ENCODE assay signal across 8 cellular contexts in the genomic region with DNA sequence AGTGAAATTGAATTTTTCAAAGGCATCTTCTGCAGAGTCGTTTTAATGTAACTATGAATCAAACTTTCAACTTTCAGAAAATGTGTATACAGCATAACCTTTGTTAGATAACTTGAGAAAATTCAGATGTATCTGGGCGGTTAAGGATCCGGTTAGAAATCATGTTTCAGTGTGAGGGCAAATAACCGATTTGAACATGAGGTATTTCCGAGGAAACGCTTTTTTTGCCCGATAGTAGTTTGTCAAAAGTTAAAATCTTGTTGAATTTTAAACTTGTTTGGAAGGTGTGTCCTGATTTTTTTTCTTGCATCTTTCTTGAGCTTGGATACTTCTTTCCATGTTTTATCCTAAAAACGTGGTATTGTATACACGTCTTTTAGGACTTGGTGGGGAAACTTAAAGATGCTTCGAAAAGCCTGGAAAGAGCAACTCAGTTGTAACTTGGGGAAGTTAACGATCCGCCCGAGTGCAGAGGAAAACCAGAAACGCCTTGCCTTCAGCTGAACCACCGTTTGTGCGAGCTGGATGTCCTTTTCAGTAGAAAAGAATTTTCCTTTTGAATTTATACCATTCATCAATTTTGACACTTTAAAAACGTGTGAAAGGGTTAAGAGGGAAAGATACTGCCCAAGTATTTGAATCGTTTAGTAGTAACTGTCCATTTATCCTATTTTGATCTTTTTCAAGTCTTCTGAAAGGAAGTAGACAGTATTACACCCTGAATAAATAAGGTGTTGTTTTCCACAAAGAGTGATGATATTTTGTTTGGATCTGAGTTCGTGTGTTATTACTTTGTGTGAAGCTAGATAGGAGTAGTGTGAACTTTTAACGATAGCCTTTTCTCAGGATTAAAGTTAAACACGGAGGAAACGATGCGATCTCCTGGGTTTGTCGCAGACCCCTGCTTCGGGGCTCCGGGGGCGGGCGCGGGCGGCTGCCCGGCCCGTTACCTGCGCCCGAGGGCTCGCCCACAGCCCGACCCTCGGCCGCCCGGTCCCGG. TPM values are rescaled to one million over a fixed set of nuclear protein-coding genes. Genes with fewer than 3 reads are reported as not detected.
DNase-seq lines count a peak whose midpoint lies in the region; ATAC-seq, FAIRE-seq and TF ChIP-seq lines count a peak whose summit lies in the region.

No MANE protein-coding gene starts in this region.

- H3K4me3 Mint-ChIP-seq in activated naive CD8-positive, alpha-beta T cell treated with anti-CD3 and anti-CD28 coated beads, Interleukin-2, amount 10 ng/mL, durations not matched to agents 7 days and 5 days, result peak overlapping the region; percentile 88

- BruUV-seq in HepG2 (replicated peaks; lab: Mats Ljungman, UMichigan), result no TSS peak

- H3K9me3 Mint-ChIP-seq in activated naive CD8-positive, alpha-beta T cell treated with anti-CD3 and anti-CD28 coated beads, Interleukin-2, amount 10 ng/mL, durations not matched to agents 7 days and 5 days, result no peaks in the 10 kb centered on the region

- peaks cover 38% of the 10 kb centered on the region for H3K79me2 ChIP-seq in HepG2 (ENCODE audit: insufficient read depth, low read length)

- H3K27ac Mint-ChIP-seq in activated naive CD8-positive, alpha-beta T cell treated with anti-CD3 and anti-CD28 coated beads, Interleukin-2, amount 10 ng/mL, durations not matched to agents 7 days and 5 days, result peak overlapping the region; percentile 87

- H3K27me3 Mint-ChIP-seq in activated naive CD8-positive, alpha-beta T cell treated with anti-CD3 and anti-CD28 coated beads, Interleukin-2, amount 10 ng/mL, durations not matched to agents 7 days and 5 days, result peaks cover 51% of the 10 kb centered on the region

- H3K9me3 ChIP-seq in HepG2 (ENCODE audit: low read length), result no peaks in the 10 kb centered on the region
- no peaks in the 10 kb centered on the region for H3K9me3 ChIP-seq in thoracic aorta

- H3K27me3 ChIP-seq in HepG2 (ENCODE audit: control insufficient read depth in 1 of 2, insufficient read depth in 2 of 2, low read length in 2 of 2), result peaks cover 0 to 17% of the 10 kb centered on the region in 2 experiments; a peak in 3 of 5 replicates
- H3K27me3 ChIP-seq in thoracic aorta (replicated peaks; ENCODE audit: insufficient read depth), result no peaks in the 10 kb centered on the region

- CTCF ChIA-PET in AG04449 (lab: Yijun Ruan, JAX) (interaction anchor here (1.5 kb wide), 1 partner anchor 668 kb away, joined by 5 read pairs; no protein-coding TSS in a partner anchor), HepG2 (lab: Yijun Ruan, JAX; ENCODE audit: low intra/inter-chr PET ratio, low total read pairs) (no interaction called here)

- no peak for TF ChIP-seq POLR2A in HepG2 (IDR thresholded peaks at IDR 0.05; ENCODE audit: insufficient read depth in 1 of 2, low read depth in 2 of 2, low read length in 2 of 2)

- peaks cover 45% of the 10 kb centered on the region for H3K4me1 Mint-ChIP-seq in activated naive CD8-positive, alpha-beta T cell treated with anti-CD3 and anti-CD28 coated beads, Interleukin-2, amount 10 ng/mL, durations not matched to agents 7 days and 5 days

- TF ChIP-seq RAD21 in HepG2 (CRISPR knock-in tag; IDR thresholded peaks at IDR 0.05), result no peak

- TF ChIP-seq CTCF in AG04449 (IDR thresholded peaks at IDR 0.05; ENCODE audit: insufficient read depth, low read length, missing control alignments) (no peak), HepG2 (CRISPR knock-in tag; IDR thresholded peaks at IDR 0.05) (no peak), thoracic aorta (IDR thresholded peaks at IDR 0.05) (no peak), GM13976 (IDR thresholded peaks at IDR 0.05; ENCODE audit: borderline replicate concordance, control extremely low read depth, extremely low read depth, insufficient read depth, missing control alignments) (no peak)

- POLR2A ChIA-PET in AG04449 (lab: Yijun Ruan, JAX), result interaction anchor here (1.8 kb wide), 1 partner anchor 117 kb away, joined by 4 read pairs; no protein-coding TSS in a partner anchor
- POLR2A ChIA-PET in activated naive CD8-positive, alpha-beta T cell treated with anti-CD3 and anti-CD28 coated beads, Interleukin-2, amount 10 ng/mL, durations not matched to agents 7 days and 5 days (lab: Charles Lee), result interaction anchor here (1.0 kb wide), 1 partner anchor 21 kb away, joined by 3 read pairs; no protein-coding TSS in a partner anchor
- POLR2A ChIA-PET in HepG2 (lab: Yijun Ruan, JAX), result interaction anchor here (1.2 kb wide), 1 partner anchor 20 kb away, joined by 5 read pairs; no protein-coding TSS in a partner anchor

- H3K4me2 ChIP-seq in HepG2 (ENCODE audit: low read depth, low read length), result peak overlapping the region; percentile 89

- no peak for FAIRE-seq in HepG2 (lab: Jason Lieb, UNC)

- H3K4me1 ChIP-seq in HepG2 (ENCODE audit: insufficient read depth, low read length) (peaks cover 62% of the 10 kb centered on the region), thoracic aorta (ENCODE audit: control insufficient read depth in 1 of 2, low read depth in 2 of 2) (peaks cover 26 to 58% of the 10 kb centered on the region in 2 donors)

- peaks cover 8% of the 10 kb centered on the region for H3K36me3 Mint-ChIP-seq in activated naive CD8-positive, alpha-beta T cell treated with anti-CD3 and anti-CD28 coated beads, Interleukin-2, amount 10 ng/mL, durations not matched to agents 7 days and 5 days

- H3K4me3 ChIP-seq in AG04449 (ENCODE audit: low read depth, low read length) (peak overlapping the region; percentile 66), HepG2 (replicated peaks in 1 of 3; ENCODE audit: insufficient read depth in 1 of 3, low read depth in 2 of 3, low read length in 3 of 3) (peak overlapping the region; percentile 53 to 75 (median 73)), thoracic aorta (peak overlapping the region; percentile 65)

- ATAC-seq in activated naive CD8-positive, alpha-beta T cell treated with anti-CD3 and anti-CD28 coated beads, Interleukin-2, amount 10 ng/mL, durations not matched to agents 7 days and 5 days (ENCODE audit: low read depth), result no peak
- ATAC-seq in HepG2 (no peak), thoracic aorta (ENCODE audit: insufficient number of reproducible peaks, low FRiP score, low read depth) (no peak), HG02588 (IDR thresholded peaks at IDR 0.05; ENCODE audit: unreplicated experiment) (no peak)

- DNase-seq in AG04449 (ENCODE audit: low read depth, low spot score), result no peak
- peak; percentile 15 for DNase-seq in HCEC 1CT
- no peak for DNase-seq in activated naive CD8-positive, alpha-beta T cell treated with anti-CD3 and anti-CD28 coated beads, Interleukin-2, amount 10 ng/mL, durations not matched to agents 7 days and 5 days
- no peak for DNase-seq in HepG2 (ENCODE audit: low spot score)
- no peak for DNase-seq in thoracic aorta (ENCODE audit: low spot score)
- DNase-seq in stimulated activated naive CD4-positive, alpha-beta T cell treated with Interleukin-2 at 50 U/mL for 16 hours (lab: John Stamatoyannopoulos, UW), result no peak
- no peak for DNase-seq in GM13976 (ENCODE audit: low spot score)

- H3K36me3 ChIP-seq in HepG2 (replicated peaks in 1 of 2; ENCODE audit: control insufficient read depth in 1 of 2, insufficient read depth in 2 of 2, low read length in 2 of 2), result no peaks in the 10 kb centered on the region
- H3K36me3 ChIP-seq in thoracic aorta, result no peaks in the 10 kb centered on the region

- H4K20me1 ChIP-seq in HepG2 (ENCODE audit: insufficient read depth, low read length), result peaks cover 28% of the 10 kb centered on the region

- TF ChIP-seq EP300 in HepG2 (IDR thresholded peaks at IDR 0.05; ENCODE audit: low read depth in 2 of 2, low read length in 2 of 2), result no peak
- no peak for TF ChIP-seq EP300 in HepG2 (CRISPR knock-in tag; IDR thresholded peaks at IDR 0.05; ENCODE audit: borderline replicate concordance)

- peak overlapping the region; percentile 73 for H3K9ac ChIP-seq in HepG2 (ENCODE audit: insufficient read depth, low read depth, low read length)

- in situ Hi-C loops in HepG2 (cut with HindIII; ENCODE audit: extremely low pct_ligation_motif_present, low pct_unique_long_range_greater_than_20kb), result loop anchor here (10.0 to 25.0 kb wide), 3 partner anchors 315 to 808 kb away; a partner anchor contains a TSS
- in situ Hi-C loops in GM13976 (cut with MboI; ENCODE audit: low sequenced_read_pairs, unreplicated experiment), result no loop called here

- intact Hi-C loops in HepG2 (cut with micrococcal nuclease; ENCODE audit: unreplicated experiment), result loop anchor here (5.0 to 10.0 kb wide), 4 partner anchors 117 to 667 kb away; no protein-coding TSS in a partner anchor

- 46% methylated on average over 23 of the region's 40 CpGs for WGBS in HepG2 (ENCODE audit: low lambda C conversion rate)

- no peak overlapping the region for H2AFZ ChIP-seq in HepG2 (ENCODE audit: low read length)

- H3K27ac ChIP-seq in HepG2 (ENCODE audit: extremely low read length, insufficient read depth, low read length) (peak overlapping the region; percentile 57), thoracic aorta (peak overlapping the region; percentile 60 to 78)

RNA-seq across cellular contexts. Expression of a gene that starts 1.0 kb away (rescaled TPM):
- 10 to 100 TPM; 40.0 to 44.5 TPM for total RNA-seq in activated naive CD8-positive, alpha-beta T cell treated with anti-CD3 and anti-CD28 coated beads, Interleukin-2, amount 10 ng/mL, durations not matched to agents 7 days and 5 days
- total RNA-seq in HepG2 (2016; rRNA removed; fragmentation: Illumina TruSeq; extraction: Trizol) (44.0 and 46.3 TPM in 2 replicates), thoracic aorta (10 to 100 TPM; 55.9 to 79.4 TPM)
- 8.7 and 9.7 TPM in 2 replicates for total RNA-seq in HepG2 (2016; cell fraction: cytosol; rRNA removed; fragmentation: Illumina TruSeq; extraction: Trizol; ENCODE audit: low read depth)
- 41.7 and 51.3 TPM in 2 replicates for total RNA-seq in HepG2 (2016; cell fraction: insoluble cytoplasmic fraction; rRNA removed; fragmentation: Illumina TruSeq; extraction: Trizol)
- total RNA-seq in HepG2 (2016; cell fraction: membrane; rRNA removed; fragmentation: Illumina TruSeq; extraction: Trizol), result 45.9 and 47.6 TPM in 2 replicates
- 35.5 and 44.2 TPM in 2 replicates for total RNA-seq in HepG2 (2016; cell fraction: nucleus; rRNA removed; fragmentation: Illumina TruSeq; extraction: Trizol)
- 28.0 and 30.5 TPM in 2 replicates for polyA plus RNA-seq in HepG2 (2011; rRNA removed)
- 11.2 and 14.7 TPM in 2 replicates for polyA plus RNA-seq in HepG2 (2011; cell fraction: cytosol; rRNA removed)
- 33.2 and 46.3 TPM in 2 replicates for polyA plus RNA-seq in HepG2 (2011; cell fraction: nucleus; rRNA removed)
- polyA plus RNA-seq in HepG2 (2012), result 28.8 and 47.8 TPM in 2 replicates
- polyA plus RNA-seq in HepG2 (2016; cell fraction: cytosol; fragmentation: Illumina TruSeq; extraction: Trizol; ENCODE audit: low read depth), result 8.6 and 9.9 TPM in 2 replicates
- polyA plus RNA-seq in HepG2 (2016; cell fraction: insoluble cytoplasmic fraction; fragmentation: Illumina TruSeq; extraction: Trizol; ENCODE audit: low read depth), result 49.7 and 50.7 TPM in 2 replicates
- 28.7 and 33.7 TPM in 2 replicates for polyA plus RNA-seq in HepG2 (2016; cell fraction: membrane; fragmentation: Illumina TruSeq; extraction: Trizol; ENCODE audit: low read depth)
- polyA plus RNA-seq in HepG2 (2016; cell fraction: nucleus; fragmentation: Illumina TruSeq; extraction: Trizol; ENCODE audit: insufficient read depth, low read depth), result 66.4 and 66.5 TPM in 2 replicates
- polyA minus RNA-seq in HepG2 (2011; rRNA and poly(A)+ RNA removed; ENCODE audit: low replicate concordance), result 43.5 and 48.7 TPM in 2 replicates
- 26.1 TPM in 2 replicates for polyA minus RNA-seq in HepG2 (2011; cell fraction: cytosol; rRNA and poly(A)+ RNA removed)
- 33.6 and 33.9 TPM in 2 replicates for polyA minus RNA-seq in HepG2 (2011; cell fraction: nucleus; rRNA and poly(A)+ RNA removed)

RNA-seq across cellular contexts. Expression of a gene that starts 3.7 kb away (rescaled TPM):
- total RNA-seq in activated naive CD8-positive, alpha-beta T cell treated with anti-CD3 and anti-CD28 coated beads, Interleukin-2, amount 10 ng/mL, durations not matched to agents 7 days and 5 days, result 10 to 100 TPM; 55.3 to 61.4 TPM
- total RNA-seq in HepG2 (2016; rRNA removed; fragmentation: Illumina TruSeq; extraction: Trizol) (54.4 and 56.8 TPM in 2 replicates), thoracic aorta (10 to 100 TPM; 12.6 to 90.4 TPM)
- 15.2 and 17.8 TPM in 2 replicates for total RNA-seq in HepG2 (2016; cell fraction: cytosol; rRNA removed; fragmentation: Illumina TruSeq; extraction: Trizol; ENCODE audit: low read depth)
- 55.9 and 59.6 TPM in 2 replicates for total RNA-seq in HepG2 (2016; cell fraction: insoluble cytoplasmic fraction; rRNA removed; fragmentation: Illumina TruSeq; extraction: Trizol)
- 24.8 and 25.2 TPM in 2 replicates for total RNA-seq in HepG2 (2016; cell fraction: membrane; rRNA removed; fragmentation: Illumina TruSeq; extraction: Trizol)
- total RNA-seq in HepG2 (2016; cell fraction: nucleus; rRNA removed; fragmentation: Illumina TruSeq; extraction: Trizol), result 58.2 and 59.9 TPM in 2 replicates
- polyA plus RNA-seq in HepG2 (2011; rRNA removed), result 32.5 and 38.7 TPM in 2 replicates
- polyA plus RNA-seq in HepG2 (2011; cell fraction: cytosol; rRNA removed), result 13.0 and 16.4 TPM in 2 replicates
- polyA plus RNA-seq in HepG2 (2011; cell fraction: nucleus; rRNA removed), result 32.4 and 40.5 TPM in 2 replicates
- 26.8 and 37.6 TPM in 2 replicates for polyA plus RNA-seq in HepG2 (2012)
- 16.4 and 19.0 TPM in 2 replicates for polyA plus RNA-seq in HepG2 (2016; cell fraction: cytosol; fragmentation: Illumina TruSeq; extraction: Trizol; ENCODE audit: low read depth)
- 54.7 and 56.3 TPM in 2 replicates for polyA plus RNA-seq in HepG2 (2016; cell fraction: insoluble cytoplasmic fraction; fragmentation: Illumina TruSeq; extraction: Trizol; ENCODE audit: low read depth)
- polyA plus RNA-seq in HepG2 (2016; cell fraction: membrane; fragmentation: Illumina TruSeq; extraction: Trizol; ENCODE audit: low read depth), result 20.1 and 20.4 TPM in 2 replicates
- 76.7 and 77.8 TPM in 2 replicates for polyA plus RNA-seq in HepG2 (2016; cell fraction: nucleus; fragmentation: Illumina TruSeq; extraction: Trizol; ENCODE audit: insufficient read depth, low read depth)
- polyA minus RNA-seq in HepG2 (2011; rRNA and poly(A)+ RNA removed; ENCODE audit: low replicate concordance), result 3.1 and 6.1 TPM in 2 replicates
- polyA minus RNA-seq in HepG2 (2011; cell fraction: cytosol; rRNA and poly(A)+ RNA removed), result 3.3 and 8.5 TPM in 2 replicates
- polyA minus RNA-seq in HepG2 (2011; cell fraction: nucleus; rRNA and poly(A)+ RNA removed), result 35.2 and 36.6 TPM in 2 replicates

RNA-seq across cellular contexts. Expression of a gene that starts 25.4 kb away (rescaled TPM):
- total RNA-seq in activated naive CD8-positive, alpha-beta T cell treated with anti-CD3 and anti-CD28 coated beads, Interleukin-2, amount 10 ng/mL, durations not matched to agents 7 days and 5 days, result under 1 TPM; 0.67 to 0.77 TPM
- not detected in 2 replicates for total RNA-seq in HepG2 (2016; rRNA removed; fragmentation: Illumina TruSeq; extraction: Trizol)
- not detected in 2 replicates for total RNA-seq in HepG2 (2016; cell fraction: cytosol; rRNA removed; fragmentation: Illumina TruSeq; extraction: Trizol; ENCODE audit: low read depth)
- not detected in 2 replicates for total RNA-seq in HepG2 (2016; cell fraction: insoluble cytoplasmic fraction; rRNA removed; fragmentation: Illumina TruSeq; extraction: Trizol)
- total RNA-seq in HepG2 (2016; cell fraction: membrane; rRNA removed; fragmentation: Illumina TruSeq; extraction: Trizol), result not detected in 2 replicates
- not detected in 2 replicates for total RNA-seq in HepG2 (2016; cell fraction: nucleus; rRNA removed; fragmentation: Illumina TruSeq; extraction: Trizol)
- not detected in 2 replicates for polyA plus RNA-seq in HepG2 (2011; rRNA removed)
- polyA plus RNA-seq in HepG2 (2011; cell fraction: cytosol; rRNA removed), result not detected in 2 replicates
- polyA plus RNA-seq in HepG2 (2011; cell fraction: nucleus; rRNA removed), result not detected in 2 replicates
- not detected in 2 replicates for polyA plus RNA-seq in HepG2 (2012)
- polyA plus RNA-seq in HepG2 (2016; cell fraction: cytosol; fragmentation: Illumina TruSeq; extraction: Trizol; ENCODE audit: low read depth), result not detected in 2 replicates
- polyA plus RNA-seq in HepG2 (2016; cell fraction: insoluble cytoplasmic fraction; fragmentation: Illumina TruSeq; extraction: Trizol; ENCODE audit: low read depth), result not detected in 2 replicates
- not detected in 2 replicates for polyA plus RNA-seq in HepG2 (2016; cell fraction: membrane; fragmentation: Illumina TruSeq; extraction: Trizol; ENCODE audit: low read depth)
- not detected in 2 replicates for polyA plus RNA-seq in HepG2 (2016; cell fraction: nucleus; fragmentation: Illumina TruSeq; extraction: Trizol; ENCODE audit: insufficient read depth, low read depth)
- not detected in 2 replicates for polyA minus RNA-seq in HepG2 (2011; rRNA and poly(A)+ RNA removed; ENCODE audit: low replicate concordance)
- polyA minus RNA-seq in HepG2 (2011; cell fraction: cytosol; rRNA and poly(A)+ RNA removed), result not detected in 2 replicates
- not detected in 2 replicates for polyA minus RNA-seq in HepG2 (2011; cell fraction: nucleus; rRNA and poly(A)+ RNA removed)
- total RNA-seq in thoracic aorta, result not detected
